Comparison of ENCODE assay signal across 1 cellular context in the genomic region with DNA sequence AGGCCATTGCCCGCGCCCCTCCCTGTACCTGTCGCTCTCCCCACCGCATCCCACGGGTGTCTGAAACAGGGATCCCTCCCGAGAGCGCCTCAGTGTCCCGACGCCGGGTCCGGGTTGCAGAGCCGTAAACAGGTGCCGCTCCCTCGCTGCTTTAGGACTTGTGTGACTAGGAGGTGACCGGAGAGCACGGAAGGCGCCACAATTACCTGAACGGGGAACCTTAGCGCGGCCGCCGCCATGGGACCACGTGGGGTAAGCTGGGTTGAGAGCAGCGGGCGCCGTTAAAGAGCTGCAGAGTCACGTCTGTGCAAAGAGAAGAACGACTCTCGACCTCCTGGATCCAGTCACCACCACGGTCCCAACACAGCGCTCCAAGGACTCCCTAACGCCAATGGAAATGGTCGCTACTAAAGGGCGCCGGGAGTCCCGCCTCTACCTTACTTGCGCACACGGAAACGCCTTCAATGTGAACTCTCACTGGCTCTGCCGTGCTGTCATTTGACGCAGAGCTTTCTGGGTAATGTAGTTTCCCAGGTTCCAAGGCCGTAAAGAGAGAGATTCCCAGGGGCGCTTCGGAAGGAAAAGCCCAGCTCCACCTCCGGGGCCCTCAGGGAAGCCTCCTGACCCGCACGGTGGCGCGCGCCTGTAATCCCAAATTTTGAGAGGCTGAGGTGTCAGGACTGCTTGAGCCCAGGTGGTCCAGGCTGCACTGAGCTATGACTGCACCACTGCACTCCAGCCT.
A peak's percentile ranks its signal among the peaks of the same experiment; 100 is the strongest.
TF ChIP-seq lines count a peak whose summit lies in the region.

A gene (minus strand): TSS at position 409 of the 742 bp plus-strand sequence. CDS start 170 bp downstream, at position 239.

TF ChIP-seq in WTC11, 78 proteins besides CTCF, POLR2A, EP300 and RAD21 (continued from another document and continues in another):
- TF ChIP-seq ZNF416 (CRISPR knock-in tag; IDR thresholded peaks at IDR 0.05) (no peak), NR3C1 (CRISPR knock-in tag; conservative IDR thresholded peaks at IDR 0.05; ENCODE audit: low read depth) (no peak), CREB1 (CRISPR knock-in tag; IDR thresholded peaks at IDR 0.05) (no peak), SOX15 (CRISPR knock-in tag; IDR thresholded peaks at IDR 0.05) (no peak), ZNF317 (CRISPR knock-in tag; IDR thresholded peaks at IDR 0.05; ENCODE audit: borderline replicate concordance, low read depth) (no peak), ZNF138 (CRISPR knock-in tag; conservative IDR thresholded peaks at IDR 0.05) (no peak), ATF1 (CRISPR knock-in tag; IDR thresholded peaks at IDR 0.05) (no peak), NR2C2 (CRISPR knock-in tag; IDR thresholded peaks at IDR 0.05) (no peak), SMAD4 (CRISPR knock-in tag; IDR thresholded peaks at IDR 0.05) (no peak), TEAD1 (CRISPR knock-in tag; IDR thresholded peaks at IDR 0.05) (0 out of 2 replicates have a peak, but pooled peaks have one; percentile 23), ETV6 (CRISPR knock-in tag; IDR thresholded peaks at IDR 0.05) (no peak), TP53 (CRISPR knock-in tag; IDR thresholded peaks at IDR 0.05) (no peak), ZNF219 (CRISPR knock-in tag; IDR thresholded peaks at IDR 0.05; ENCODE audit: borderline replicate concordance) (no peak), ZNF671 (CRISPR knock-in tag; IDR thresholded peaks at IDR 0.05) (no peak), PRRX2 (CRISPR knock-in tag; IDR thresholded peaks at IDR 0.05) (no peak), ELF4 (CRISPR knock-in tag; IDR thresholded peaks at IDR 0.05; ENCODE audit: low read depth) (no peak)
- TF ChIP-seq, protein P1, sequence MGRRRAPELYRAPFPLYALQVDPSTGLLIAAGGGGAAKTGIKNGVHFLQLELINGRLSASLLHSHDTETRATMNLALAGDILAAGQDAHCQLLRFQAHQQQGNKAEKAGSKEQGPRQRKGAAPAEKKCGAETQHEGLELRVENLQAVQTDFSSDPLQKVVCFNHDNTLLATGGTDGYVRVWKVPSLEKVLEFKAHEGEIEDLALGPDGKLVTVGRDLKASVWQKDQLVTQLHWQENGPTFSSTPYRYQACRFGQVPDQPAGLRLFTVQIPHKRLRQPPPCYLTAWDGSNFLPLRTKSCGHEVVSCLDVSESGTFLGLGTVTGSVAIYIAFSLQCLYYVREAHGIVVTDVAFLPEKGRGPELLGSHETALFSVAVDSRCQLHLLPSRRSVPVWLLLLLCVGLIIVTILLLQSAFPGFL (CRISPR knock-in tag; IDR thresholded peaks at IDR 0.05; ENCODE audit: borderline replicate concordance): no peak
- TF ChIP-seq, protein P2, sequence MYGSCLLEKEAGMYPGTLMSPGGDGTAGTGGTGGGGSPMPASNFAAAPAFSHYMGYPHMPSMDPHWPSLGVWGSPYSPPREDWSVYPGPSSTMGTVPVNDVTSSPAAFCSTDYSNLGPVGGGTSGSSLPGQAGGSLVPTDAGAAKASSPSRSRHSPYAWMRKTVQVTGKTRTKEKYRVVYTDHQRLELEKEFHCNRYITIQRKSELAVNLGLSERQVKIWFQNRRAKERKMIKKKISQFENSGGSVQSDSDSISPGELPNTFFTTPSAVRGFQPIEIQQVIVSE (CRISPR knock-in tag; IDR thresholded peaks at IDR 0.05; ENCODE audit: borderline replicate concordance): no peak
- TF ChIP-seq, protein P3, sequence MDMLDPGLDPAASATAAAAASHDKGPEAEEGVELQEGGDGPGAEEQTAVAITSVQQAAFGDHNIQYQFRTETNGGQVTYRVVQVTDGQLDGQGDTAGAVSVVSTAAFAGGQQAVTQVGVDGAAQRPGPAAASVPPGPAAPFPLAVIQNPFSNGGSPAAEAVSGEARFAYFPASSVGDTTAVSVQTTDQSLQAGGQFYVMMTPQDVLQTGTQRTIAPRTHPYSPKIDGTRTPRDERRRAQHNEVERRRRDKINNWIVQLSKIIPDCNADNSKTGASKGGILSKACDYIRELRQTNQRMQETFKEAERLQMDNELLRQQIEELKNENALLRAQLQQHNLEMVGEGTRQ (CRISPR knock-in tag; IDR thresholded peaks at IDR 0.05): peak; percentile 40
- TF ChIP-seq, protein P4, sequence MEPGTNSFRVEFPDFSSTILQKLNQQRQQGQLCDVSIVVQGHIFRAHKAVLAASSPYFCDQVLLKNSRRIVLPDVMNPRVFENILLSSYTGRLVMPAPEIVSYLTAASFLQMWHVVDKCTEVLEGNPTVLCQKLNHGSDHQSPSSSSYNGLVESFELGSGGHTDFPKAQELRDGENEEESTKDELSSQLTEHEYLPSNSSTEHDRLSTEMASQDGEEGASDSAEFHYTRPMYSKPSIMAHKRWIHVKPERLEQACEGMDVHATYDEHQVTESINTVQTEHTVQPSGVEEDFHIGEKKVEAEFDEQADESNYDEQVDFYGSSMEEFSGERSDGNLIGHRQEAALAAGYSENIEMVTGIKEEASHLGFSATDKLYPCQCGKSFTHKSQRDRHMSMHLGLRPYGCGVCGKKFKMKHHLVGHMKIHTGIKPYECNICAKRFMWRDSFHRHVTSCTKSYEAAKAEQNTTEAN (CRISPR knock-in tag; IDR thresholded peaks at IDR 0.05): no peak
- TF ChIP-seq, protein P5, sequence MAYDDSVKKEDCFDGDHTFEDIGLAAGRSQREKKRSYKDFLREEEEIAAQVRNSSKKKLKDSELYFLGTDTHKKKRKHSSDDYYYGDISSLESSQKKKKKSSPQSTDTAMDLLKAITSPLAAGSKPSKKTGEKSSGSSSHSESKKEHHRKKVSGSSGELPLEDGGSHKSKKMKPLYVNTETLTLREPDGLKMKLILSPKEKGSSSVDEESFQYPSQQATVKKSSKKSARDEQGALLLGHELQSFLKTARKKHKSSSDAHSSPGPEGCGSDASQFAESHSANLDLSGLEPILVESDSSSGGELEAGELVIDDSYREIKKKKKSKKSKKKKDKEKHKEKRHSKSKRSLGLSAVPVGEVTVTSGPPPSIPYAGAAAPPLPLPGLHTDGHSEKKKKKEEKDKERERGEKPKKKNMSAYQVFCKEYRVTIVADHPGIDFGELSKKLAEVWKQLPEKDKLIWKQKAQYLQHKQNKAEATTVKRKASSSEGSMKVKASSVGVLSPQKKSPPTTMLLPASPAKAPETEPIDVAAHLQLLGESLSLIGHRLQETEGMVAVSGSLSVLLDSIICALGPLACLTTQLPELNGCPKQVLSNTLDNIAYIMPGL (CRISPR knock-in tag; IDR thresholded peaks at IDR 0.05): peak; percentile 49; the same call in 1 of the 2 replicates
- TF ChIP-seq, protein P6, sequence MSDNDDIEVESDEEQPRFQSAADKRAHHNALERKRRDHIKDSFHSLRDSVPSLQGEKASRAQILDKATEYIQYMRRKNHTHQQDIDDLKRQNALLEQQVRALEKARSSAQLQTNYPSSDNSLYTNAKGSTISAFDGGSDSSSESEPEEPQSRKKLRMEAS (CRISPR knock-in tag; IDR thresholded peaks at IDR 0.05): peak; percentile 67
- TF ChIP-seq, protein P7, sequence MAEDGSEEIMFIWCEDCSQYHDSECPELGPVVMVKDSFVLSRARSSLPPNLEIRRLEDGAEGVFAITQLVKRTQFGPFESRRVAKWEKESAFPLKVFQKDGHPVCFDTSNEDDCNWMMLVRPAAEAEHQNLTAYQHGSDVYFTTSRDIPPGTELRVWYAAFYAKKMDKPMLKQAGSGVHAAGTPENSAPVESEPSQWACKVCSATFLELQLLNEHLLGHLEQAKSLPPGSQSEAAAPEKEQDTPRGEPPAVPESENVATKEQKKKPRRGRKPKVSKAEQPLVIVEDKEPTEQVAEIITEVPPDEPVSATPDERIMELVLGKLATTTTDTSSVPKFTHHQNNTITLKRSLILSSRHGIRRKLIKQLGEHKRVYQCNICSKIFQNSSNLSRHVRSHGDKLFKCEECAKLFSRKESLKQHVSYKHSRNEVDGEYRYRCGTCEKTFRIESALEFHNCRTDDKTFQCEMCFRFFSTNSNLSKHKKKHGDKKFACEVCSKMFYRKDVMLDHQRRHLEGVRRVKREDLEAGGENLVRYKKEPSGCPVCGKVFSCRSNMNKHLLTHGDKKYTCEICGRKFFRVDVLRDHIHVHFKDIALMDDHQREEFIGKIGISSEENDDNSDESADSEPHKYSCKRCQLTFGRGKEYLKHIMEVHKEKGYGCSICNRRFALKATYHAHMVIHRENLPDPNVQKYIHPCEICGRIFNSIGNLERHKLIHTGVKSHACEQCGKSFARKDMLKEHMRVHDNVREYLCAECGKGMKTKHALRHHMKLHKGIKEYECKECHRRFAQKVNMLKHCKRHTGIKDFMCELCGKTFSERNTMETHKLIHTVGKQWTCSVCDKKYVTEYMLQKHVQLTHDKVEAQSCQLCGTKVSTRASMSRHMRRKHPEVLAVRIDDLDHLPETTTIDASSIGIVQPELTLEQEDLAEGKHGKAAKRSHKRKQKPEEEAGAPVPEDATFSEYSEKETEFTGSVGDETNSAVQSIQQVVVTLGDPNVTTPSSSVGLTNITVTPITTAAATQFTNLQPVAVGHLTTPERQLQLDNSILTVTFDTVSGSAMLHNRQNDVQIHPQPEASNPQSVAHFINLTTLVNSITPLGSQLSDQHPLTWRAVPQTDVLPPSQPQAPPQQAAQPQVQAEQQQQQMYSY (CRISPR knock-in tag; IDR thresholded peaks at IDR 0.05): no peak
- TF ChIP-seq, protein P8, sequence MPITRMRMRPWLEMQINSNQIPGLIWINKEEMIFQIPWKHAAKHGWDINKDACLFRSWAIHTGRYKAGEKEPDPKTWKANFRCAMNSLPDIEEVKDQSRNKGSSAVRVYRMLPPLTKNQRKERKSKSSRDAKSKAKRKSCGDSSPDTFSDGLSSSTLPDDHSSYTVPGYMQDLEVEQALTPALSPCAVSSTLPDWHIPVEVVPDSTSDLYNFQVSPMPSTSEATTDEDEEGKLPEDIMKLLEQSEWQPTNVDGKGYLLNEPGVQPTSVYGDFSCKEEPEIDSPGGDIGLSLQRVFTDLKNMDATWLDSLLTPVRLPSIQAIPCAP (CRISPR knock-in tag; IDR thresholded peaks at IDR 0.05): no peak
- TF ChIP-seq, protein P9, sequence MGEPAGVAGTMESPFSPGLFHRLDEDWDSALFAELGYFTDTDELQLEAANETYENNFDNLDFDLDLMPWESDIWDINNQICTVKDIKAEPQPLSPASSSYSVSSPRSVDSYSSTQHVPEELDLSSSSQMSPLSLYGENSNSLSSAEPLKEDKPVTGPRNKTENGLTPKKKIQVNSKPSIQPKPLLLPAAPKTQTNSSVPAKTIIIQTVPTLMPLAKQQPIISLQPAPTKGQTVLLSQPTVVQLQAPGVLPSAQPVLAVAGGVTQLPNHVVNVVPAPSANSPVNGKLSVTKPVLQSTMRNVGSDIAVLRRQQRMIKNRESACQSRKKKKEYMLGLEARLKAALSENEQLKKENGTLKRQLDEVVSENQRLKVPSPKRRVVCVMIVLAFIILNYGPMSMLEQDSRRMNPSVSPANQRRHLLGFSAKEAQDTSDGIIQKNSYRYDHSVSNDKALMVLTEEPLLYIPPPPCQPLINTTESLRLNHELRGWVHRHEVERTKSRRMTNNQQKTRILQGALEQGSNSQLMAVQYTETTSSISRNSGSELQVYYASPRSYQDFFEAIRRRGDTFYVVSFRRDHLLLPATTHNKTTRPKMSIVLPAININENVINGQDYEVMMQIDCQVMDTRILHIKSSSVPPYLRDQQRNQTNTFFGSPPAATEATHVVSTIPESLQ (CRISPR knock-in tag; IDR thresholded peaks at IDR 0.05): no peak
- TF ChIP-seq, protein P10, sequence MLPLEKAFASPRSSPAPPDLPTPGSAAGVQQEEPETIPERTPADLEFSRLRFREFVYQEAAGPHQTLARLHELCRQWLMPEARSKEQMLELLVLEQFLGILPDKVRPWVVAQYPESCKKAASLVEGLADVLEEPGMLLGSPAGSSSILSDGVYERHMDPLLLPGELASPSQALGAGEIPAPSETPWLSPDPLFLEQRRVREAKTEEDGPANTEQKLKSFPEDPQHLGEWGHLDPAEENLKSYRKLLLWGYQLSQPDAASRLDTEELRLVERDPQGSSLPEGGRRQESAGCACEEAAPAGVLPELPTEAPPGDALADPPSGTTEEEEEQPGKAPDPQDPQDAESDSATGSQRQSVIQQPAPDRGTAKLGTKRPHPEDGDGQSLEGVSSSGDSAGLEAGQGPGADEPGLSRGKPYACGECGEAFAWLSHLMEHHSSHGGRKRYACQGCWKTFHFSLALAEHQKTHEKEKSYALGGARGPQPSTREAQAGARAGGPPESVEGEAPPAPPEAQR (CRISPR knock-in tag; IDR thresholded peaks at IDR 0.05): no peak
- TF ChIP-seq, protein P11, sequence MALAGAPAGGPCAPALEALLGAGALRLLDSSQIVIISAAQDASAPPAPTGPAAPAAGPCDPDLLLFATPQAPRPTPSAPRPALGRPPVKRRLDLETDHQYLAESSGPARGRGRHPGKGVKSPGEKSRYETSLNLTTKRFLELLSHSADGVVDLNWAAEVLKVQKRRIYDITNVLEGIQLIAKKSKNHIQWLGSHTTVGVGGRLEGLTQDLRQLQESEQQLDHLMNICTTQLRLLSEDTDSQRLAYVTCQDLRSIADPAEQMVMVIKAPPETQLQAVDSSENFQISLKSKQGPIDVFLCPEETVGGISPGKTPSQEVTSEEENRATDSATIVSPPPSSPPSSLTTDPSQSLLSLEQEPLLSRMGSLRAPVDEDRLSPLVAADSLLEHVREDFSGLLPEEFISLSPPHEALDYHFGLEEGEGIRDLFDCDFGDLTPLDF (CRISPR knock-in tag; IDR thresholded peaks at IDR 0.05): no peak; the same call in 1 of the 2 replicates
- TF ChIP-seq, protein P12, sequence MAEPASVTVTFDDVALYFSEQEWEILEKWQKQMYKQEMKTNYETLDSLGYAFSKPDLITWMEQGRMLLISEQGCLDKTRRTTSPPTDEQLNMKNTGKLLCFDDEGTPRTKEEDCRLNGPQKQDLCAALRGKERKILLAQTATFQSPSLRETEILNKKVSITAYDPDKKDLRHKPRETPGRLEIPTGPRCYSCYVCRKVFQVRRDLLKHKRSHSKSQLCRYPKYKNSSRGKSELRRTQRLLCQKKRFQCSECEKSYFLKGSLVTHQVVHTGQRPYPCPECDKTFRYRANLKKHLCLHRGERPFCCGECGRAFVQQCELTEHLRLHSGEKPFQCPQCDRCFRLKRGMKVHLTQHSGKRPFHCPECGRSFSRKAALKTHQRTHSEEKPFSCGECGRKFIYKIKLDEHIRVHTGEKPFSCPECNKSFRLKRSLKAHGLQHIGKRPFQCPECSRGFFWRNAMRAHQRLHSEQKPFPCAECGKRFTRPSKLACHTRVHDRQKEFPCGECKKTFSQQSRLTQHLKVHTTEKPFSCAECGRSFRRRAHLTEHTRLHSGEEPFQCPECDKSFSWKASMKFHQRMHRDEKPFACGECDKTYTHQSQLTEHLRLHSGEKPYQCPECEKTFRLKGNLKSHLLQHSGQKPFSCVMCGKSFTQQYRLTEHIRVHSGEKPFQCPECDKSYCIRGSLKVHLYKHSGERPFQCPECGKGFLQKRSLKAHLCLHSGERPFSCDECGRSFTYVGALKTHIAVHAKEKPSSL (CRISPR knock-in tag; conservative IDR thresholded peaks at IDR 0.05): no peak
- TF ChIP-seq, protein P13, sequence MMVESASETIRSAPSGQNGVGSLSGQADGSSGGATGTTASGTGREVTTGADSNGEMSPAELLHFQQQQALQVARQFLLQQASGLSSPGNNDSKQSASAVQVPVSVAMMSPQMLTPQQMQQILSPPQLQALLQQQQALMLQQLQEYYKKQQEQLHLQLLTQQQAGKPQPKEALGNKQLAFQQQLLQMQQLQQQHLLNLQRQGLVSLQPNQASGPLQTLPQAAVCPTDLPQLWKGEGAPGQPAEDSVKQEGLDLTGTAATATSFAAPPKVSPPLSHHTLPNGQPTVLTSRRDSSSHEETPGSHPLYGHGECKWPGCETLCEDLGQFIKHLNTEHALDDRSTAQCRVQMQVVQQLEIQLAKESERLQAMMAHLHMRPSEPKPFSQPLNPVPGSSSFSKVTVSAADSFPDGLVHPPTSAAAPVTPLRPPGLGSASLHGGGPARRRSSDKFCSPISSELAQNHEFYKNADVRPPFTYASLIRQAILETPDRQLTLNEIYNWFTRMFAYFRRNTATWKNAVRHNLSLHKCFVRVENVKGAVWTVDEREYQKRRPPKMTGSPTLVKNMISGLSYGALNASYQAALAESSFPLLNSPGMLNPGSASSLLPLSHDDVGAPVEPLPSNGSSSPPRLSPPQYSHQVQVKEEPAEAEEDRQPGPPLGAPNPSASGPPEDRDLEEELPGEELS (CRISPR knock-in tag; IDR thresholded peaks at IDR 0.05): no peak
